ENCODE assay signal across 8 cellular contexts in genomic region chr4:20251796-20252655, GRCh38. TPM values are rescaled to one million over a fixed set of nuclear protein-coding genes. Genes with fewer than 3 reads are reported as not detected.
A peak's percentile ranks its signal among the peaks of the same experiment; 100 is the strongest.
DNase-seq lines count a peak whose midpoint lies in the region; ATAC-seq lines count a peak whose summit lies in the region.

SLIT2 (plus strand) TSS chr4:20251905; CDS start chr4:20253816, 1,911 bp downstream.

- CTCF ChIA-PET in CD4-positive, alpha-beta memory T cell (lab: Charles Lee; ENCODE audit: partially characterized antibody) = no interaction called here

- peak within 1 kb of the TSS; percentile 82 for H3K9ac ChIP-seq in adipocyte (ENCODE audit: low read length)

- peaks cover 19 to 20% of the 10 kb centered on the region in 2 donors for H3K27me3 Mint-ChIP-seq in CD4-positive, alpha-beta memory T cell

- no peak within 1 kb of the TSS for H3K27ac Mint-ChIP-seq in CD4-positive, alpha-beta memory T cell

- H3K27ac ChIP-seq in CD4-positive, alpha-beta memory T cell (ENCODE audit: low read depth, low read length) = no peak within 1 kb of the TSS

- peak; percentile 90 for ATAC-seq in GM19328 (IDR thresholded peaks at IDR 0.05; ENCODE audit: unreplicated experiment)
- ATAC-seq in HG03280 (IDR thresholded peaks at IDR 0.05; ENCODE audit: unreplicated experiment) = peak; percentile 77
- ATAC-seq in left cardiac atrium = peak; percentile 91

- POLR2A ChIA-PET in CD4-positive, alpha-beta memory T cell (lab: Charles Lee; ENCODE audit: partially characterized antibody) = no interaction called here

- H3K4me3 Mint-ChIP-seq in CD4-positive, alpha-beta memory T cell = peak within 1 kb of the TSS in 7 of 8 donors; percentile 22 to 62 (median 50)

- intact Hi-C loops in CD4-positive, alpha-beta memory T cell (cut with micrococcal nuclease) = no loop called here
- intact Hi-C loops in left cardiac atrium (cut with DNase I) = loop anchor here in 1 of 2 donors (10.0 kb wide), 1 partner anchor 937 kb away; no protein-coding TSS in a partner anchor
- intact Hi-C loops in posterior cingulate gyrus (cut with DNase I) = no loop called here

- no peaks in the 10 kb centered on the region for H3K36me3 ChIP-seq in CD4-positive, alpha-beta memory T cell (ENCODE audit: insufficient read depth, low read length)
- no peaks in the 10 kb centered on the region for H3K36me3 ChIP-seq in adipocyte (ENCODE audit: control insufficient read depth, insufficient read depth, low read length, severe bottlenecking)

- H3K36me3 Mint-ChIP-seq in CD4-positive, alpha-beta memory T cell = no peaks in the 10 kb centered on the region

- H3K4me3 ChIP-seq in CD4-positive, alpha-beta memory T cell (ENCODE audit: low read length in 2 of 2) = no peak within 1 kb of the TSS
- peak within 1 kb of the TSS; percentile 90 for H3K4me3 ChIP-seq in adipocyte (ENCODE audit: low read length)

- H3K4me1 ChIP-seq in CD4-positive, alpha-beta memory T cell (ENCODE audit: insufficient read depth, low read length) = no peaks in the 10 kb centered on the region
- peaks cover 18% of the 10 kb centered on the region for H3K4me1 ChIP-seq in adipocyte (ENCODE audit: control insufficient read depth, insufficient read depth, low read length)

- no peak for DNase-seq in CD4-positive, alpha-beta memory T cell
- DNase-seq in NCI-H510A treated with DMSO at 0.1 percent for 48 hours (lab: John Stamatoyannopoulos, UW) (peak; percentile 59), adipocyte (ENCODE audit: low read depth) (peak; percentile 94), left cardiac atrium (peak; percentile 86), posterior cingulate gyrus (peak; percentile 58 to 97 (median 74))
- DNase-seq in activated effector memory CD4-positive, alpha-beta T cell treated with Interleukin-2 at 50 U/mL for 16 hours = no peak

- H3K4me1 Mint-ChIP-seq in CD4-positive, alpha-beta memory T cell = peaks cover 6 to 16% (median 7%) of the 10 kb centered on the region in 4 donors

- no peaks in the 10 kb centered on the region for H3K9me3 ChIP-seq in CD4-positive, alpha-beta memory T cell (ENCODE audit: control insufficient read depth in 1 of 2, low read length in 2 of 2)
- no peaks in the 10 kb centered on the region for H3K9me3 ChIP-seq in adipocyte (ENCODE audit: control insufficient read depth, low read length)

- H3K9me3 Mint-ChIP-seq in CD4-positive, alpha-beta memory T cell = peaks cover 0 to 6% (median 1%) of the 10 kb centered on the region in 8 donors

- no peaks in the 10 kb centered on the region for H3K27me3 ChIP-seq in CD4-positive, alpha-beta memory T cell (ENCODE audit: insufficient read depth, low read length)
- H3K27me3 ChIP-seq in adipocyte (replicated peaks; ENCODE audit: control insufficient read depth, insufficient read depth, low read length) = no peaks in the 10 kb centered on the region

RNA-seq across cellular contexts. Expression of gene SLIT2, which starts in this region (rescaled TPM):
- total RNA-seq in CD4-positive, alpha-beta memory T cell = not detected
- not detected for polyA plus RNA-seq in CD4-positive, alpha-beta memory T cell
- 10 to 100 TPM; 11.2 to 14.9 TPM for total RNA-seq in left cardiac atrium

Comparison
In these comparisons a context has a peak if more than half of its experiments do, and no peak if none do; other contexts are left out.
1. RNA of gene SLIT2 (total RNA-seq): 11.2 to 14.9 TPM in left cardiac atrium; not detected in CD4-positive, alpha-beta memory T cell; every median in the first group is over 10 times any median in the second.
2. DNase-seq: peak in NCI-H510A treated with DMSO at 0.1 percent for 48 hours (single experiment), adipocyte (single experiment), left cardiac atrium (single experiment) and posterior cingulate gyrus (10 of 10); none in CD4-positive, alpha-beta memory T cell (0 of 5) and activated effector memory CD4-positive, alpha-beta T cell treated with Interleukin-2 at 50 U/mL for 16 hours (single experiment).
3. Peak in every context shown above with its lines, with median percentiles within 50 percentile points of each other: ATAC-seq.